20 cellular contexts compared by ENCODE assay signal in the genomic region with DNA sequence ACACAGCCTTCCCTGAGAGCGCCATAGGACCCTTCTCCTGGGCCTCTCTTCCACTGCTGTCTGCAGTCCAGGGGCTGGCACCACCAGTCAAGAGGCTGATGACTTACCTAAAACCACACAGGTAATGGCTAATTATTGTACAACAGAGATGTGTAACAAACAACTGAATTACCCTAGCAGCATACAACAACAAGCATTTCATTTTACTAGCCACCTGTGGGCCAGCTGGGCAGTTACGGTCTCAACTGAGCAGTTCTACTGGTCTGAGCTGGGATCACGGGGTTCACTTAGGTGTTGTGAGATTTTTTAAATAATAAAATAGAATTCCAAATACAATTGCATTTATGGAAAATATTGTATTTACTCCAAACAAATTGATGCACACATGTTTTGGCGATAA.
DNase-seq lines count a peak whose midpoint lies in the region; ATAC-seq lines count a peak whose summit lies in the region.
"Had no signal": no experiment of that assay in that cellular context is flagged by ENCODE, and none has a peak within 500 bp of the region (broad histone marks: within the 10 kb centered on the region; RNA-seq: fewer than 3 reads in every experiment).

No MANE protein-coding gene starts in this region.

- ATAC-seq in GM18511 (IDR thresholded peaks at IDR 0.05; ENCODE audit: unreplicated experiment) (peak; percentile 7), GM21528 (IDR thresholded peaks at IDR 0.05; ENCODE audit: low FRiP score, unreplicated experiment) (peak; percentile 14), HG03159 (IDR thresholded peaks at IDR 0.05; ENCODE audit: unreplicated experiment) (peak; percentile 27), memory B cell (ENCODE audit: low read depth) (no peak)
- ATAC-seq in effector memory CD8-positive, alpha-beta T cell (replicated peaks), result no peak
- ATAC-seq: GM23338 had no signal

- H3K4me3 Mint-ChIP-seq in memory B cell, result peak overlapping the region; percentile 57
- no peak overlapping the region for H3K4me3 Mint-ChIP-seq in effector memory CD8-positive, alpha-beta T cell
- H3K4me3 Mint-ChIP-seq: GM23338; T-helper 1 cell treated with Interleukin-12 subunit alpha and Interleukin-12 subunit beta and Interleukin-4 antibody, amounts not matched to agents 30 μg/mL and 1 μg/mL, for 36 hours had no signal

- peaks cover 12% of the 10 kb centered on the region for H3K4me1 Mint-ChIP-seq in memory B cell
- H3K4me1 Mint-ChIP-seq in effector memory CD8-positive, alpha-beta T cell (ENCODE audit: low read depth in 2 of 2), result no peaks in the 10 kb centered on the region

- in situ Hi-C loops in ACHN (cut with HindIII; ENCODE audit: low pct_ligation_motif_present, low pct_unique_long_range_greater_than_20kb, low sequenced_read_pairs), result loop anchor here (25.0 kb wide), 1 partner anchor 112 kb away; no protein-coding TSS in a partner anchor

- peaks cover 1% of the 10 kb centered on the region for H3K9me3 Mint-ChIP-seq in memory B cell
- peaks cover 9 to 10% of the 10 kb centered on the region in 2 donors for H3K9me3 Mint-ChIP-seq in effector memory CD8-positive, alpha-beta T cell
- H3K9me3 Mint-ChIP-seq: GM23338; T-helper 1 cell treated with Interleukin-12 subunit alpha and Interleukin-12 subunit beta and Interleukin-4 antibody, amounts not matched to agents 30 μg/mL and 1 μg/mL, for 36 hours had no signal

- no peak overlapping the region for H3K27ac Mint-ChIP-seq in memory B cell
- no peak overlapping the region for H3K27ac Mint-ChIP-seq in effector memory CD8-positive, alpha-beta T cell
- H3K27ac Mint-ChIP-seq: GM23338; T-helper 1 cell treated with Interleukin-12 subunit alpha and Interleukin-12 subunit beta and Interleukin-4 antibody, amounts not matched to agents 30 μg/mL and 1 μg/mL, for 36 hours had no signal

- DNase-seq in memory B cell (ENCODE audit: low spot score in 2 of 2), result no peak
- no peak for DNase-seq in NCI-H2171 (lab: John Stamatoyannopoulos, UW)
- DNase-seq in ACHN, result no peak
- no peak for DNase-seq in NCI-H1930 (lab: John Stamatoyannopoulos, UW)
- DNase-seq in effector memory CD8-positive, alpha-beta T cell, result no peak
- DNase-seq: activated CD4-positive, alpha-beta T cell treated with anti-CD3 and anti-CD28 coated beads, Interleukin-2, amount 50 U/mL, for 48 hours; activated gamma-delta T cell; DMS79 treated with DMSO at 0.1 percent for 48 hours; hippocampal formation; islet precursor cell; Kasumi-1; NCI-H1092 treated with DMSO at 0.1 percent for 48 hours; NCI-H524; OCI-M1; SHP77 had no signal

- peaks cover 7% of the 10 kb centered on the region for H3K27me3 Mint-ChIP-seq in memory B cell
- H3K27me3 Mint-ChIP-seq in effector memory CD8-positive, alpha-beta T cell, result no peaks in the 10 kb centered on the region

- no peaks in the 10 kb centered on the region for H3K36me3 Mint-ChIP-seq in memory B cell
- no peaks in the 10 kb centered on the region for H3K36me3 Mint-ChIP-seq in effector memory CD8-positive, alpha-beta T cell (ENCODE audit: insufficient read depth)

Comparison
In these comparisons a context has a peak if more than half of its experiments do, and no peak if none do; other contexts are left out.
1. ATAC-seq: peak in GM18511 (single experiment), GM21528 (single experiment) and HG03159 (single experiment); none in memory B cell (single experiment) and effector memory CD8-positive, alpha-beta T cell (single experiment).